ENCODE assay signal across 23 cellular contexts in the genomic region with DNA sequence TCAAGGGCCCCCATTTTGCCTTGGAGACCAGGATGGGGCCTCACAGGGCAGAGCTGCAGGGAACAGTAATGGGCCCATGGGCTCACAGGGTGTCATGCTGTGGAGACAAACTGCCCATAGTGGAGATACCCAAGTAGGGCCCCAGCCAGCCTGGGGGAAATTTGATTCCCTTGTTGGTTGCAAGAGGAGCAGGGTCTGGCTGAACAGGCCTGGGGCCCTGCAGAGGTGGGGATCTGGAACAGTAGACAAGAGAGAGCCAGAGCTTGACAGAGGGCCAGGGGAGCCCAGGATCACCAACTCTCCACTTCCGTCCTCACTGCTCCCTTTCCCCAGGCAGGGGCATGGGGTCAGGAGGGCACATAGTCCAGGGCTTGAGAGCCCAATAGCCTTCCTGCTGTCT. TPM values are rescaled to one million over a fixed set of nuclear protein-coding genes. Genes with fewer than 3 reads are reported as not detected.
"Had no signal": no experiment of that assay in that cellular context is flagged by ENCODE, and none has a peak within 500 bp of the region (broad histone marks: within the 10 kb centered on the region; RNA-seq: fewer than 3 reads in every experiment).

No MANE protein-coding gene starts in this region.

- H3K27ac ChIP-seq: esophagus squamous epithelium, gastroesophageal sphincter, sigmoid colon, skin epidermis, upper lobe of right lung, vagina had no signal

- H3K36me3 ChIP-seq: esophagus squamous epithelium, gastroesophageal sphincter, sigmoid colon, upper lobe of right lung, vagina had no signal

- H3K27me3 Mint-ChIP-seq: central memory CD8-positive, alpha-beta T cell; effector memory CD8-positive, alpha-beta T cell; naive thymus-derived CD4-positive, alpha-beta T cell had no signal

- H3K9me3 ChIP-seq: upper lobe of right lung, vagina had no signal

- H3K4me3 ChIP-seq: esophagus squamous epithelium, gastroesophageal sphincter, lung, sigmoid colon, skin epidermis, upper lobe of right lung, vagina had no signal

- DNase-seq: cortex of kidney; effector memory CD8-positive, alpha-beta T cell; esophagus squamous epithelium; foreskin fibroblast; glutamatergic neuron; left ventricle myocardium superior; mesendoderm; naive thymus-derived CD4-positive, alpha-beta T cell; posterior cingulate gyrus; sigmoid colon; stimulated activated CD4-positive, alpha-beta T cell treated with anti-CD3 and anti-CD28 coated beads, Interleukin-2, amount 100 ng/mL, for 24 hours; stimulated activated naive CD4-positive, alpha-beta T cell; upper lobe of right lung had no signal

- H3K4me1 Mint-ChIP-seq: central memory CD8-positive, alpha-beta T cell had no signal

- H3K27me3 ChIP-seq: esophagus squamous epithelium, gastroesophageal sphincter, sigmoid colon, tibial nerve, upper lobe of right lung, vagina had no signal

- H3K4me3 Mint-ChIP-seq: central memory CD8-positive, alpha-beta T cell; effector memory CD8-positive, alpha-beta T cell; naive thymus-derived CD4-positive, alpha-beta T cell had no signal

- H3K9me3 Mint-ChIP-seq: effector memory CD8-positive, alpha-beta T cell had no signal

RNA-seq across cellular contexts. Expression of gene S100B, which starts 8.7 kb away (rescaled TPM):
- total RNA-seq: epithelial cell of proximal tubule, osteocyte, pulmonary artery endothelial cell had no signal
- polyA plus RNA-seq: keratinocyte had no signal
